In the genomic region with DNA sequence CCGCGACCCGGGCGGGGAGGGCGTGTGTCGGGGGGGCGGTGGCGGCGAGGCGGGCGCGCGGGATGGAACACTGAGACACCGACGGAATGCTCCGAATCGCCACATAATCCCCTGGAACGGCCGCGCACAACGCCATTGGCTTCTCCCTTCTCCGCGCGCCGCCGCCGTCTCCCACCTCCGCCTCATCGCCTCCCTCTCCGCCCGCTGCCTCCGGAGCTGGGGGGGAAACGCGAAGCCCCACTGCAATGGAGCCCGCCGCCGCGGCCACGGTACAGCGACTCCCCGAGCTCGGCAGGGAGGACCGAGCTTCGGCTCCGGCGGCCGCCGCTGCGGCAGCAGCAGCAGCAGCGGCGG, we compare ENCODE assay signal across 8 cellular contexts. TPM values are rescaled to one million over a fixed set of nuclear protein-coding genes. Genes with fewer than 3 reads are reported as not detected.
DNase-seq lines count a peak whose midpoint lies in the region; ATAC-seq, FAIRE-seq and TF ChIP-seq lines count a peak whose summit lies in the region.

Gene PHLPP1, plus strand, starts transcription at position 103 of the 354 bp plus-strand sequence. Its CDS starts 143 bp downstream, at position 246.

- TF ChIP-seq CTCF in cardiac muscle cell (IDR thresholded peaks at IDR 0.05; ENCODE audit: low read depth, low read length) (no peak), keratinocyte (optimal IDR thresholded peaks at IDR 0.05 in 1 of 3, IDR thresholded peaks at IDR 0.05 in 1 of 3, conservative IDR thresholded peaks at IDR 0.05 in 1 of 3; ENCODE audit: extremely low read depth in 1 of 3, insufficient read depth in 2 of 3, low read length in 3 of 3) (no peak)

- H3K27me3 ChIP-seq in cardiac muscle cell (no peaks in the 10 kb centered on the region), keratinocyte (ENCODE audit: control insufficient read depth, extremely low read depth, insufficient read depth, low read length) (no peaks in the 10 kb centered on the region), subcutaneous abdominal adipose tissue (ENCODE audit: control insufficient read depth in 5 of 5, insufficient read depth in 4 of 5, low read length in 5 of 5) (peaks cover 0 to 3% (median 0%) of the 10 kb centered on the region in 5 donors)

- no peak for DNase-seq in cardiac muscle cell (ENCODE audit: low read depth in 1 of 2, low spot score in 1 of 2)
- no peak for DNase-seq in left ventricle myocardium superior
- no peak for DNase-seq in activated naive CD8-positive, alpha-beta T cell treated with anti-CD3 and anti-CD28 coated beads for 36 hours
- no peak for DNase-seq in keratinocyte (ENCODE audit: low read depth, low spot score)
- DNase-seq in AG08396 (ENCODE audit: low spot score), result no peak
- no peak for DNase-seq in NCI-H2171 treated with DMSO at 0.1 percent for 48 hours (lab: John Stamatoyannopoulos, UW)

- H3K4me1 ChIP-seq in cardiac muscle cell (ENCODE audit: low read depth), result peaks cover 16% of the 10 kb centered on the region
- peaks cover 2% of the 10 kb centered on the region for H3K4me1 ChIP-seq in keratinocyte (ENCODE audit: control insufficient read depth, extremely low read depth, insufficient read depth, low read length)
- peaks cover 7 to 43% (median 32%) of the 10 kb centered on the region in 5 donors for H3K4me1 ChIP-seq in subcutaneous abdominal adipose tissue (ENCODE audit: control insufficient read depth in 5 of 5, insufficient read depth in 5 of 5, low read length in 5 of 5)

- H3K79me2 ChIP-seq in keratinocyte (ENCODE audit: control insufficient read depth, insufficient read depth, low read length), result peaks cover 32% of the 10 kb centered on the region

- peak within 1 kb of the TSS; percentile 70 for H3K27ac Mint-ChIP-seq in activated naive CD8-positive, alpha-beta T cell treated with anti-CD3 and anti-CD28 coated beads for 36 hours

- FAIRE-seq in keratinocyte (lab: Jason Lieb, UNC), result no peak

- intact Hi-C loops in left ventricle myocardium superior (cut with micrococcal nuclease), result loop anchor here (5.0 kb wide), 1 partner anchor 267 kb away; no protein-coding TSS in a partner anchor

- H3K9ac ChIP-seq in keratinocyte (ENCODE audit: control insufficient read depth, extremely low read depth, insufficient read depth, low read length) (peak within 1 kb of the TSS; percentile 85), subcutaneous abdominal adipose tissue (ENCODE audit: low read length in 5 of 5) (peak within 1 kb of the TSS; percentile 17 to 77 (median 71))

- ATAC-seq in left ventricle myocardium superior, result no peak
- ATAC-seq in HG03103 (IDR thresholded peaks at IDR 0.05; ENCODE audit: low read depth, unreplicated experiment), result peak; percentile 16

- H3K36me3 ChIP-seq in cardiac muscle cell, result no peaks in the 10 kb centered on the region
- no peaks in the 10 kb centered on the region for H3K36me3 ChIP-seq in keratinocyte (ENCODE audit: control insufficient read depth in 2 of 2, extremely low read depth in 1 of 2, insufficient read depth in 2 of 2, low read length in 2 of 2)
- H3K36me3 ChIP-seq in subcutaneous abdominal adipose tissue (ENCODE audit: control insufficient read depth in 5 of 5, insufficient read depth in 5 of 5, low read length in 5 of 5), result no peaks in the 10 kb centered on the region

- H3K27ac ChIP-seq in cardiac muscle cell (peak within 1 kb of the TSS; percentile 91), keratinocyte (ENCODE audit: control insufficient read depth, insufficient read depth, low read length) (peak within 1 kb of the TSS; percentile 91), subcutaneous abdominal adipose tissue (ENCODE audit: low read depth, low read length) (peak within 1 kb of the TSS; percentile 88)

- peak within 1 kb of the TSS; percentile 57 for H2AFZ ChIP-seq in keratinocyte (ENCODE audit: control insufficient read depth, low read length)

- no peaks in the 10 kb centered on the region for H3K9me1 ChIP-seq in keratinocyte (ENCODE audit: control insufficient read depth, extremely low read depth, insufficient read depth, low read length)

- dilution Hi-C loops in keratinocyte (cut with MboI; ENCODE audit: extremely low pct_ligation_motif_present, low sequenced_read_pairs), result no loop called here

- peak within 1 kb of the TSS; percentile 78 for H3K4me3 Mint-ChIP-seq in activated naive CD8-positive, alpha-beta T cell treated with anti-CD3 and anti-CD28 coated beads for 36 hours

- peaks cover 2% of the 10 kb centered on the region for H3K36me3 Mint-ChIP-seq in activated naive CD8-positive, alpha-beta T cell treated with anti-CD3 and anti-CD28 coated beads for 36 hours

- H3K4me2 ChIP-seq in keratinocyte (ENCODE audit: control insufficient read depth, extremely low read depth, insufficient read depth, low read depth, low read length), result peak within 1 kb of the TSS; percentile 60

- H3K4me3 ChIP-seq in cardiac muscle cell, result peak within 1 kb of the TSS; percentile 76
- H3K4me3 ChIP-seq in keratinocyte (ENCODE audit: control insufficient read depth in 2 of 3, extremely low read depth in 1 of 3, insufficient read depth in 2 of 3, low read depth in 1 of 3, low read length in 3 of 3), result peak within 1 kb of the TSS; percentile 69 to 89 (median 88)
- peak within 1 kb of the TSS; percentile 72 to 91 (median 85) for H3K4me3 ChIP-seq in subcutaneous abdominal adipose tissue (ENCODE audit: low read depth in 1 of 5, low read length in 5 of 5)

- no peaks in the 10 kb centered on the region for H4K20me1 ChIP-seq in keratinocyte (ENCODE audit: control insufficient read depth, extremely low read depth, insufficient read depth, low read length)

- no peaks in the 10 kb centered on the region for H3K9me3 Mint-ChIP-seq in activated naive CD8-positive, alpha-beta T cell treated with anti-CD3 and anti-CD28 coated beads for 36 hours

- peaks cover 29% of the 10 kb centered on the region for H3K4me1 Mint-ChIP-seq in activated naive CD8-positive, alpha-beta T cell treated with anti-CD3 and anti-CD28 coated beads for 36 hours

- H3K9me3 ChIP-seq in cardiac muscle cell (ENCODE audit: low read depth) (no peaks in the 10 kb centered on the region), keratinocyte (ENCODE audit: control insufficient read depth, low read depth, low read length) (no peaks in the 10 kb centered on the region), subcutaneous abdominal adipose tissue (ENCODE audit: control insufficient read depth in 5 of 5, low read length in 5 of 5) (no peaks in the 10 kb centered on the region)

- no peaks in the 10 kb centered on the region for H3K27me3 Mint-ChIP-seq in activated naive CD8-positive, alpha-beta T cell treated with anti-CD3 and anti-CD28 coated beads for 36 hours

RNA-seq across cellular contexts. Expression of gene PHLPP1, which starts in this region (rescaled TPM):
- 13.6 and 25.8 TPM in 2 replicates for total RNA-seq in cardiac muscle cell
- 6.3 and 11.3 TPM in 2 replicates for polyA plus RNA-seq in cardiac muscle cell
- total RNA-seq in left ventricle myocardium superior, result 5.9 TPM
- 10 to 100 TPM; 10.4 to 11.4 TPM for total RNA-seq in activated naive CD8-positive, alpha-beta T cell treated with anti-CD3 and anti-CD28 coated beads for 36 hours
- 5.8 to 10.0 TPM (median 8.4 TPM) in 3 replicates for polyA plus RNA-seq in keratinocyte
- polyA plus RNA-seq in keratinocyte (2011; ENCODE audit: low read depth), result 2.9 TPM
- polyA plus RNA-seq in keratinocyte (2011; cell fraction: cytosol; rRNA removed), result 5.0 and 6.7 TPM in 2 replicates
- polyA plus RNA-seq in keratinocyte (2011; cell fraction: nucleus; rRNA removed), result 12.7 and 13.5 TPM in 2 replicates
- 5.5 and 7.3 TPM in 2 replicates for polyA plus RNA-seq in keratinocyte (2012; ENCODE audit: low replicate concordance)
- polyA minus RNA-seq in keratinocyte, result 12.4 to 21.3 TPM (median 15.6 TPM) in 3 replicates
- polyA minus RNA-seq in keratinocyte (2011; cell fraction: cytosol; rRNA and poly(A)+ RNA removed), result 7.3 TPM
- polyA minus RNA-seq in keratinocyte (2011; cell fraction: nucleus; rRNA and poly(A)+ RNA removed), result 13.6 and 34.7 TPM in 2 replicates
